In the genomic region with DNA sequence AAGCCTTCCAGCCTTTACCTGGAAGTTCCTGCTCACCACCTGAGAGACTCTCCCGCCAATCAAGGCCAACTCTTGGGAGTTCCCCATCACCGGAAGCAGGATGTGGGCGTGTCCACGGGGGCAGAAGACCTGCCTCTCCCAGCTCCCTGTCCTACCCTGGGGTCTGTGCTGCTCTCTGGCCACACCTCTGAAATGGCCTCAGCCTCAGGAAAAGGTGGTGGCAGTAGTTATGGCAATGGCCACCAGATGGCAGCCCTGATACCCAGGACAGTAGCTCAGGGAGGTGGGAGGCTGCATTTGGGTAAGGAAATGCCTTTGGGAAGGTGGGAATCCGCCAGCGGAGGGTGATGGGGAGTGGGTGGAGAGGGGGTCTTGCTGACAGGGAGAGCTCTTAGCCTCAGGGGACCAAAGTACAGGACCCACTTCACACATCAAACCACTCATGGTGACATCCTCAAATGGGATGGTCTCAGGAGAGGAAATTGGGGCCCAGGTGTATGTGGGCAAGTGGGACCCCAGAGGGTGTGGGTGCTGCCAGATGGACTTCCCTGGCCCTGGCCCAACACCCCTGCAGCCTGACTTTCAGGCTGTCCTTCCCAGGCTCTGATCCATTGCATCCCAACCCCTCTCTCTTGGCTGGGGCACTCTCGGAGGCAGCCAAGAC, we compare ENCODE assay signal across 8 cellular contexts. TPM values are rescaled to one million over a fixed set of nuclear protein-coding genes. Genes with fewer than 3 reads are reported as not detected.
DNase-seq lines count a peak whose midpoint lies in the region; ATAC-seq, FAIRE-seq and TF ChIP-seq lines count a peak whose summit lies in the region.

No MANE protein-coding gene starts in this region.

- H3K36me3 Mint-ChIP-seq in H9 (ENCODE audit: insufficient read depth in 1 of 3, low read depth in 3 of 3): no peaks in the 10 kb centered on the region

- no peak for TF ChIP-seq POLR2A in breast epithelium (IDR thresholded peaks at IDR 0.05)

- H3K9me3 ChIP-seq in DOHH2 (ENCODE audit: control insufficient read depth, insufficient read depth, low read length): no peaks in the 10 kb centered on the region
- no peaks in the 10 kb centered on the region for H3K9me3 ChIP-seq in H9 (ENCODE audit: control insufficient read depth, low read depth, low read length)
- no peaks in the 10 kb centered on the region for H3K9me3 ChIP-seq in WERI-Rb-1 (ENCODE audit: severe bottlenecking)
- H3K9me3 ChIP-seq in breast epithelium: no peaks in the 10 kb centered on the region
- H3K9me3 ChIP-seq in kidney (ENCODE audit: control insufficient read depth in 1 of 2, low read length in 2 of 2): no peaks in the 10 kb centered on the region

- H3T11ph ChIP-seq in H9 (ENCODE audit: low read length): no peak overlapping the region

- no peak overlapping the region for H2AK5ac ChIP-seq in H9 (ENCODE audit: insufficient read length, low read length)

- H3K18ac ChIP-seq in H9 (ENCODE audit: insufficient read length, low read depth, low read length): no peak overlapping the region

- H2BK120ac ChIP-seq in H9 (ENCODE audit: low read depth, low read length, poor library complexity, severe bottlenecking): no peak overlapping the region

- peak overlapping the region; percentile 27; the same call in 1 of the 2 replicates for H3K4me2 ChIP-seq in DOHH2 (ENCODE audit: low read length)
- H3K4me2 ChIP-seq in H9 (ENCODE audit: insufficient read depth, insufficient read length, low read length): no peak overlapping the region

- H3K9me3 Mint-ChIP-seq in H9: no peaks in the 10 kb centered on the region

- no peak overlapping the region for H2AFZ ChIP-seq in H9 (ENCODE audit: low read length)

- intact Hi-C loops in breast epithelium (cut with DNase I; ENCODE audit: low total_unique reads) (no loop called here), kidney (cut with DNase I) (loop anchor here (5.0 kb wide), 1 partner anchor 47 kb away; no protein-coding TSS in a partner anchor)

- H2BK20ac ChIP-seq in H9 (ENCODE audit: low read depth, low read length, poor library complexity, severe bottlenecking): no peak overlapping the region

- peak overlapping the region in 1 of 3 experiments; percentile 46; a peak in 1 of 7 replicates for H3K27ac Mint-ChIP-seq in H9

- H3K9ac ChIP-seq in H9 (ENCODE audit: extremely low read depth, insufficient read length, low read length) (no peak overlapping the region), kidney (ENCODE audit: low read length in 2 of 2) (no peak overlapping the region)

- no CpG with 5 or more reads among the region's 7 CpGs for WGBS in H9 (ENCODE audit: extremely low coverage, insufficient read length, low lambda C conversion rate)

- no peaks in the 10 kb centered on the region for H3K79me1 ChIP-seq in H9 (ENCODE audit: insufficient read depth, low read depth, low read length, poor library complexity, severe bottlenecking)

- no peak overlapping the region for H4K5ac ChIP-seq in H9 (ENCODE audit: insufficient read length, low read depth, low read length)

- no peak overlapping the region for H3K14ac ChIP-seq in H9 (ENCODE audit: insufficient read depth, low read length)

- TF ChIP-seq CTCF in DOHH2 (IDR thresholded peaks at IDR 0.05; ENCODE audit: low read depth, low read length, poor library complexity, severe bottlenecking): peak; percentile 97
- TF ChIP-seq CTCF in H9 (conservative IDR thresholded peaks at IDR 0.05): peak; percentile 88
- TF ChIP-seq CTCF in WERI-Rb-1 (IDR thresholded peaks at IDR 0.05; ENCODE audit: low read depth, low read length): peak; percentile 85
- peak in 2 of 3 donors; percentile 61 to 78 for TF ChIP-seq CTCF in breast epithelium (IDR thresholded peaks at IDR 0.05)
- peak; percentile 82 for TF ChIP-seq CTCF in kidney (IDR thresholded peaks at IDR 0.05; ENCODE audit: borderline replicate concordance, extremely low read depth, insufficient read depth)

- H3K27ac ChIP-seq in DOHH2 (ENCODE audit: low read depth, low read length) (no peak overlapping the region), H9 (ENCODE audit: insufficient read length, low read depth, low read length) (no peak overlapping the region), WERI-Rb-1 (no peak overlapping the region), breast epithelium (no peak overlapping the region), kidney (ENCODE audit: low read depth in 2 of 2, low read length in 2 of 2) (no peak overlapping the region)

- H2BK5ac ChIP-seq in H9 (ENCODE audit: insufficient read length, low read length): no peak overlapping the region

- no peak overlapping the region for H2BK15ac ChIP-seq in H9 (ENCODE audit: low read depth, low read length)

- H3K4me1 Mint-ChIP-seq in H9: peaks cover 9 to 23% of the 10 kb centered on the region in 2 experiments

- peaks cover 58% of the 10 kb centered on the region for H3K27me3 Mint-ChIP-seq in H9 (ENCODE audit: low read depth)

- H3K4me3 ChIP-seq in DOHH2 (ENCODE audit: low read length): 0 out of 2 replicates have a peak overlapping the region, but pooled peaks have one; percentile 5
- H3K4me3 ChIP-seq in WERI-Rb-1 (ENCODE audit: low read depth, low read length): no peak overlapping the region
- no peak overlapping the region for H3K4me3 ChIP-seq in breast epithelium
- no peak overlapping the region for H3K4me3 ChIP-seq in kidney (ENCODE audit: low read length in 2 of 2)

- H3K23me2 ChIP-seq in H9 (ENCODE audit: insufficient read length, low read depth, low read length, poor library complexity, severe bottlenecking): no peaks in the 10 kb centered on the region

- peaks cover 38% of the 10 kb centered on the region for H3K27me3 ChIP-seq in DOHH2 (ENCODE audit: control insufficient read depth, low read length)
- H3K27me3 ChIP-seq in H9 (ENCODE audit: insufficient read depth, low read length): no peaks in the 10 kb centered on the region
- H3K27me3 ChIP-seq in WERI-Rb-1 (ENCODE audit: insufficient read depth, low read depth, severe bottlenecking): no peaks in the 10 kb centered on the region
- H3K27me3 ChIP-seq in breast epithelium: peaks cover 0 to 44% of the 10 kb centered on the region in 2 donors

- no peak for ATAC-seq in HG03039 (IDR thresholded peaks at IDR 0.05; ENCODE audit: unreplicated experiment)

- FAIRE-seq in kidney (lab: Jason Lieb, UNC): no peak

- H3K36me3 ChIP-seq in DOHH2 (ENCODE audit: control insufficient read depth, low read length) (no peaks in the 10 kb centered on the region), WERI-Rb-1 (no peaks in the 10 kb centered on the region), breast epithelium (no peaks in the 10 kb centered on the region), kidney (ENCODE audit: control insufficient read depth in 1 of 2, insufficient read depth in 2 of 2, low read length in 2 of 2) (no peaks in the 10 kb centered on the region)

- no peak overlapping the region for H3K56ac ChIP-seq in H9 (ENCODE audit: insufficient read length, low read depth, low read length)

- no peak overlapping the region for H3K23ac ChIP-seq in H9 (ENCODE audit: insufficient read length, low read depth, low read length)

- no peaks in the 10 kb centered on the region for H3F3A ChIP-seq in DOHH2 (ENCODE audit: control insufficient read depth, insufficient read depth)

- no peak overlapping the region for H3K4ac ChIP-seq in H9 (ENCODE audit: low read depth, low read length)

- H4K8ac ChIP-seq in H9 (replicated peaks; ENCODE audit: insufficient read length, low read depth, low read length): no peak overlapping the region

- no peaks in the 10 kb centered on the region for H3K9me2 ChIP-seq in DOHH2 (replicated peaks; ENCODE audit: control insufficient read depth, low read length)

- H3K4me1 ChIP-seq in DOHH2 (ENCODE audit: control insufficient read depth, low read length): peaks cover 11% of the 10 kb centered on the region
- H3K4me1 ChIP-seq in H9 (ENCODE audit: insufficient read depth, low read length): no peaks in the 10 kb centered on the region; the same call in 1 of the 2 replicates
- H3K4me1 ChIP-seq in breast epithelium: no peaks in the 10 kb centered on the region
- H3K4me1 ChIP-seq in kidney (ENCODE audit: control insufficient read depth in 1 of 2, insufficient read depth in 1 of 2, low read depth in 1 of 2, low read length in 2 of 2): no peaks in the 10 kb centered on the region

- H4K20me1 ChIP-seq in DOHH2 (ENCODE audit: control insufficient read depth, insufficient read depth, low read depth, low read length) (no peaks in the 10 kb centered on the region), H9 (ENCODE audit: control insufficient read depth, insufficient read depth, insufficient read length) (no peaks in the 10 kb centered on the region)

- H4K91ac ChIP-seq in H9 (ENCODE audit: insufficient read length, low read depth, low read length): no peak overlapping the region

- H3K79me2 ChIP-seq in DOHH2 (ENCODE audit: control insufficient read depth, low read length) (no peaks in the 10 kb centered on the region), H9 (ENCODE audit: insufficient read depth, low read length) (no peaks in the 10 kb centered on the region)

- DNase-seq in H9 (peak; percentile 100), NCI-H187 treated with DMSO at 0.1 percent for 48 hours (lab: John Stamatoyannopoulos, UW) (peak; percentile 10), WERI-Rb-1 (peak; percentile 94), breast epithelium (ENCODE audit: low spot score in 2 of 2) (peak; percentile 40 to 73), kidney (peak; percentile 86)
- DNase-seq in stimulated activated CD4-positive, alpha-beta T cell treated with anti-CD3 and anti-CD28 coated beads, Interleukin-4, amount 100 ng/mL, for 1 hour: peak; percentile 71

- H3K4me3 Mint-ChIP-seq in H9: no peak overlapping the region

- H2BK12ac ChIP-seq in H9 (ENCODE audit: insufficient read length, low read depth, low read length): no peak overlapping the region

RNA-seq across cellular contexts. Expression of a gene that starts 33.9 kb away (rescaled TPM):
- 2.9 and 3.6 TPM in 2 replicates for total RNA-seq in H9 (2021)
- total RNA-seq in breast epithelium: 1 to 10 TPM; 2.8 to 4.9 (median 4.5) TPM
- 9.8 TPM for total RNA-seq in kidney
- polyA plus RNA-seq in kidney (ENCODE audit: insufficient read depth, low read depth, low replicate concordance): 9.7 TPM

RNA-seq across cellular contexts. Expression of a gene that starts 35.4 kb away (rescaled TPM):
- not detected in 2 replicates for total RNA-seq in H9 (2021)
- not detected for total RNA-seq in breast epithelium
- not detected for total RNA-seq in kidney
- polyA plus RNA-seq in kidney (ENCODE audit: insufficient read depth, low read depth, low replicate concordance): not detected

Comparison
In these comparisons a context has a peak if more than half of its experiments do, and no peak if none do; other contexts are left out.
1. DNase-seq: peak in every context shown above with its lines; median percentile 100 in H9; 94 in WERI-Rb-1; 86 in kidney; 71 in stimulated activated CD4-positive, alpha-beta T cell treated with anti-CD3 and anti-CD28 coated beads, Interleukin-4, amount 100 ng/mL, for 1 hour; 56 in breast epithelium; 10 in NCI-H187 treated with DMSO at 0.1 percent for 48 hours.